9 cellular contexts compared by ENCODE assay signal in the genomic region with DNA sequence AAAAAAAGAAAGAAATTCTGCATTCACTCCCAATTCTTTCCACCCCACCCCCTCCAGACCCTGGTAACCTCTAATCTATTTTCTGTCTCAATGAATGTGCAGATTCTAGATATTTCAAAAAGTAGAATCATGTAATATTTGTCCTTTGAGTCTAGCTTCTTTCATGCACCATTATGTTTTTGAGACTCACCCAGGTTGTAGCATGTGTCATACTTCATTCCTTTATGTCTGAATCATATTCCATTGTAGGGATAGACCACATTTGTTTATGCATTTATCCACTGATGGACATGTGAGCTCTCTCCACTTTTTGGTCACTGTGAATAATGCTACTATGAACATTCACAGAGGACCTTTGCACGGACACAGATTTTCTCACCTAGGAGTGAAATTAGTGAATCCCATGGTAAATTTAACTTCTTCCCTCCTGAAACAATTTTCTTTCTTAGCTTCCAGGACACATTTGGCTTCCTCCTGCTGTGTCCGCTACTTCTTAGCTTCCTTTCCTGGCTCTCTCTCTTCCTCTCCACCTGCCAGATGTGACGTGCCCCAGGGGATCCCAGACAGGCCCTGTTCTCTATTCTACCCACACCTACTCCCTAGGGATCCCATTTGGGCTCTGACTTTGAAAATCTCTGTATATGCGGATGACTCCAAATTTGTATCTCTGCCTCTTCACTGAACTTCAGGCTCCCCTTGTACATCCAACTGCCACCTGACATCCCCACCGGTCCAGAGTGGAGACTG. TPM values are rescaled to one million over a fixed set of nuclear protein-coding genes. Genes with fewer than 3 reads are reported as not detected.
DNase-seq lines count a peak whose midpoint lies in the region; ATAC-seq and TF ChIP-seq lines count a peak whose summit lies in the region.
"Had no signal": no experiment of that assay in that cellular context is flagged by ENCODE, and none has a peak within 500 bp of the region (broad histone marks: within the 10 kb centered on the region; RNA-seq: fewer than 3 reads in every experiment).

No MANE protein-coding gene starts in this region.

- H3K4me3 ChIP-seq in astrocyte of the cerebellum (ENCODE audit: low read depth, low read length), result no peak overlapping the region
- no peak overlapping the region for H3K4me3 ChIP-seq in body of pancreas
- no peak overlapping the region for H3K4me3 ChIP-seq in ascending aorta

- TF ChIP-seq POLR2A in body of pancreas (IDR thresholded peaks at IDR 0.05), result no peak

- DNase-seq in AG08396 (ENCODE audit: low spot score) (peak; percentile 60), astrocyte of the cerebellum (ENCODE audit: low read depth) (peak; percentile 86), kidney tubule cell (ENCODE audit: low spot score) (peak; percentile 91), body of pancreas (no peak), ascending aorta (ENCODE audit: low spot score in 2 of 2) (no peak)
- DNase-seq: T-helper 1 cell had no signal

- H3K9me3 Mint-ChIP-seq in IgD-negative memory B cell, result peaks cover 0 to 5% (median 2%) of the 10 kb centered on the region in 3 donors

- WGBS in body of pancreas, 2 donors, result 69 to 78% methylated on average over 5 of the region's 5 CpGs

- TF ChIP-seq CTCF in astrocyte of the cerebellum (IDR thresholded peaks at IDR 0.05; ENCODE audit: low read depth, low read length, missing control alignments) (no peak), body of pancreas (IDR thresholded peaks at IDR 0.05) (no peak), ascending aorta (IDR thresholded peaks at IDR 0.05) (no peak)

- ATAC-seq in GM21360 (IDR thresholded peaks at IDR 0.05; ENCODE audit: unreplicated experiment), result no peak
- no peak for ATAC-seq in body of pancreas
- no peak for ATAC-seq in GM21619 (IDR thresholded peaks at IDR 0.05; ENCODE audit: unreplicated experiment)

- no peak overlapping the region for H3K27ac ChIP-seq in body of pancreas
- H3K27ac ChIP-seq in ascending aorta, result no peak overlapping the region

- H3K9me3 ChIP-seq in body of pancreas (no peaks in the 10 kb centered on the region), ascending aorta (no peaks in the 10 kb centered on the region)

- H3K27me3 Mint-ChIP-seq in IgD-negative memory B cell, result no peaks in the 10 kb centered on the region

- peaks cover 18 to 27% (median 22%) of the 10 kb centered on the region in 3 donors for H3K4me1 Mint-ChIP-seq in IgD-negative memory B cell

- H3K4me1 ChIP-seq in body of pancreas (no peaks in the 10 kb centered on the region), ascending aorta (no peaks in the 10 kb centered on the region)

- peak overlapping the region in 2 of 4 donors; percentile 39 to 58 for H3K4me3 Mint-ChIP-seq in IgD-negative memory B cell

- in situ Hi-C loops in astrocyte of the cerebellum (cut with HindIII; ENCODE audit: low sequenced_read_pairs), result no loop called here

- intact Hi-C loops in body of pancreas (cut with DNase I) (no loop called here), ascending aorta (cut with DNase I) (no loop called here)

- no peaks in the 10 kb centered on the region for H3K36me3 Mint-ChIP-seq in IgD-negative memory B cell

- H3K27ac Mint-ChIP-seq in IgD-negative memory B cell, result peak overlapping the region in 2 of 3 donors; percentile 4 to 44

- no peaks in the 10 kb centered on the region for H3K27me3 ChIP-seq in body of pancreas
- H3K27me3 ChIP-seq in ascending aorta, result no peaks in the 10 kb centered on the region

- H3K36me3 ChIP-seq in body of pancreas (replicated peaks in 1 of 2; ENCODE audit: insufficient read depth in 1 of 2, low read depth in 2 of 2), result no peaks in the 10 kb centered on the region
- no peaks in the 10 kb centered on the region for H3K36me3 ChIP-seq in ascending aorta

RNA-seq across cellular contexts. Expression of a gene that starts 24.0 kb away (rescaled TPM):
- 8.5 TPM for polyA plus RNA-seq in IgD-negative memory B cell
- total RNA-seq in body of pancreas (10 to 100 TPM; 17.5 to 26.5 TPM), ascending aorta (7.9 TPM)

Comparison
In these comparisons a context has a peak if more than half of its experiments do, and no peak if none do; other contexts are left out.
1. DNase-seq: peak in AG08396 (single experiment), astrocyte of the cerebellum (single experiment) and kidney tubule cell (single experiment); none in body of pancreas (0 of 4) and ascending aorta (0 of 2).